In the genomic region with DNA sequence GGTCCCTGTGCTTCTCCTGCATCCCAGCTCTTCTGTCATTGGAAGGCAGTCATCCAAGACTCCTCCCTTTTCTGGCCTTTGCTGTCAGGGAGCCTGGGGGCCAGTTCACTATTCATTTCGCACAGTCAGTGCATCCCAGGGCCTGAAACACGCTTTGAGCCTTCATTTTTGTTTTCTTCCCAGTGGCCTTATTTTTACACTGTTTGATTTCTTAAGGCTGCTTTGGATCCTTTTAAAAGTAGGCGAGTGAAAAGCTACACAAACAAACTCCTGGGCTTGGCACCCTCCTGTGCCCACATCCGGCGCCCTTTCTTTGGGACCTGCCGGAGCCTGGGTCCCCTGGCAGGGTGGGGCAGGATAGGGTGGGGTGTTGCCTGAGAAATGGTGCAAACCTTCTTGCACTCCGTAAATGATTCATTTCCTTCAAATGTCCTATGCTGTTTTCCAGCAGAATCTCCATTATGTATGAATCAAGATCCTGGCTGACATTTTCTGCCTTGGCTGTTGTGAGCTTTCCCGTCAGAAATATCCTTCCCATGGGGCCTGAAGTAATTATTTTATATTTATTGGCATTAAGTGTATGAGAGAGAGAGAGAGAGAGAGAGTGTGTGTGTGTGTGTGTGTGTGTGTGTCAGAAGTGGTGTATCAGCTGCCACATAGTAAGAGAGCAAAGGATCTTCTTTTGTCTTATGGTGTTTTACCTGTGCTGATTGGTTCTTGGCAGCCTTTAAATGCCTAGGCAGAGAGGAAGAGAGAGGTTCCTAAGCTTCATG, we compare ENCODE assay signal across 8 cellular contexts. TPM values are rescaled to one million over a fixed set of nuclear protein-coding genes. Genes with fewer than 3 reads are reported as not detected.
DNase-seq lines count a peak whose midpoint lies in the region; ATAC-seq and TF ChIP-seq lines count a peak whose summit lies in the region.

No MANE protein-coding gene starts in this region.

- H3K27me3 Mint-ChIP-seq in activated CD4-positive, alpha-beta memory T cell treated with anti-CD3 and anti-CD28 coated beads, Interleukin-2, amount 10 ng/mL, durations not matched to agents 7 days and 5 days = no peaks in the 10 kb centered on the region
- H3K27me3 Mint-ChIP-seq in stimulated activated naive B cell treated with anti-CD40 and anti-IgM and Interleukin-4, amounts not matched to agents 10 μg/mL and 1 μg/mL and 100 μg/mL, for 72 hours = no peaks in the 10 kb centered on the region

- peaks cover 22% of the 10 kb centered on the region for H3K9me3 Mint-ChIP-seq in activated CD4-positive, alpha-beta memory T cell treated with anti-CD3 and anti-CD28 coated beads, Interleukin-2, amount 10 ng/mL, durations not matched to agents 7 days and 5 days
- peaks cover 11 to 17% of the 10 kb centered on the region in 2 donors for H3K9me3 Mint-ChIP-seq in stimulated activated naive B cell treated with anti-CD40 and anti-IgM and Interleukin-4, amounts not matched to agents 10 μg/mL and 1 μg/mL and 100 μg/mL, for 72 hours

- peaks cover 48% of the 10 kb centered on the region for H3K36me3 Mint-ChIP-seq in activated CD4-positive, alpha-beta memory T cell treated with anti-CD3 and anti-CD28 coated beads, Interleukin-2, amount 10 ng/mL, durations not matched to agents 7 days and 5 days (ENCODE audit: low read depth)
- H3K36me3 Mint-ChIP-seq in stimulated activated naive B cell treated with anti-CD40 and anti-IgM and Interleukin-4, amounts not matched to agents 10 μg/mL and 1 μg/mL and 100 μg/mL, for 72 hours = peaks cover 12 to 32% of the 10 kb centered on the region in 2 donors

- H3K4me1 Mint-ChIP-seq in activated CD4-positive, alpha-beta memory T cell treated with anti-CD3 and anti-CD28 coated beads, Interleukin-2, amount 10 ng/mL, durations not matched to agents 7 days and 5 days = peaks cover 76% of the 10 kb centered on the region
- peaks cover 38 to 62% of the 10 kb centered on the region in 2 donors for H3K4me1 Mint-ChIP-seq in stimulated activated naive B cell treated with anti-CD40 and anti-IgM and Interleukin-4, amounts not matched to agents 10 μg/mL and 1 μg/mL and 100 μg/mL, for 72 hours

- H3K27ac Mint-ChIP-seq in activated CD4-positive, alpha-beta memory T cell treated with anti-CD3 and anti-CD28 coated beads, Interleukin-2, amount 10 ng/mL, durations not matched to agents 7 days and 5 days = peak overlapping the region; percentile 89
- H3K27ac Mint-ChIP-seq in stimulated activated naive B cell treated with anti-CD40 and anti-IgM and Interleukin-4, amounts not matched to agents 10 μg/mL and 1 μg/mL and 100 μg/mL, for 72 hours = peak overlapping the region; percentile 31

- ATAC-seq in foreskin keratinocyte (peak; percentile 73), GM18868 (IDR thresholded peaks at IDR 0.05; ENCODE audit: unreplicated experiment) (no peak), GM18520 (IDR thresholded peaks at IDR 0.05; ENCODE audit: unreplicated experiment) (no peak), HG03571 (IDR thresholded peaks at IDR 0.05; ENCODE audit: unreplicated experiment) (no peak)
- ATAC-seq in stimulated activated naive B cell treated with anti-CD40 and anti-IgM and Interleukin-4, amounts not matched to agents 10 μg/mL and 1 μg/mL and 100 μg/mL, for 72 hours (replicated peaks) = no peak

- DNase-seq in HT-29 (ENCODE audit: low spot score) (peak; percentile 62), foreskin keratinocyte (peak; percentile 64 to 81), NAMALWA (ENCODE audit: low spot score) (no peak)
- peak; percentile 70 for DNase-seq in activated CD4-positive, alpha-beta memory T cell treated with anti-CD3 and anti-CD28 coated beads, Interleukin-2, amount 10 ng/mL, durations not matched to agents 7 days and 5 days
- no peak for DNase-seq in stimulated activated naive B cell treated with anti-CD40 and anti-IgM and Interleukin-4, amounts not matched to agents 10 μg/mL and 1 μg/mL and 100 μg/mL, for 72 hours

- peak overlapping the region; percentile 43 for H3K4me3 Mint-ChIP-seq in activated CD4-positive, alpha-beta memory T cell treated with anti-CD3 and anti-CD28 coated beads, Interleukin-2, amount 10 ng/mL, durations not matched to agents 7 days and 5 days
- H3K4me3 Mint-ChIP-seq in stimulated activated naive B cell treated with anti-CD40 and anti-IgM and Interleukin-4, amounts not matched to agents 10 μg/mL and 1 μg/mL and 100 μg/mL, for 72 hours = no peak overlapping the region

- CTCF ChIA-PET in activated CD4-positive, alpha-beta memory T cell treated with anti-CD3 and anti-CD28 coated beads, Interleukin-2, amount 10 ng/mL, durations not matched to agents 7 days and 5 days (lab: Charles Lee) = interaction anchor here (1.0 to 2.9 kb wide), 5 partner anchors 10 to 56 kb away, joined by 3 to 11 read pairs (median 3); no protein-coding TSS in a partner anchor

- H3K27ac ChIP-seq in foreskin keratinocyte = peak overlapping the region; percentile 91

- H3K27me3 ChIP-seq in foreskin keratinocyte = no peaks in the 10 kb centered on the region

- POLR2A ChIA-PET in activated CD4-positive, alpha-beta memory T cell treated with anti-CD3 and anti-CD28 coated beads, Interleukin-2, amount 10 ng/mL, durations not matched to agents 7 days and 5 days (lab: Charles Lee) = interaction anchor here (0.6 to 3.1 kb wide), 6 partner anchors 10 to 45 kb away, joined by 3 to 14 read pairs (median 6); a partner anchor contains a TSS

- no peak for TF ChIP-seq CTCF in foreskin keratinocyte (conservative IDR thresholded peaks at IDR 0.05)

- H3K4me1 ChIP-seq in foreskin keratinocyte = peaks cover 18% of the 10 kb centered on the region

RNA-seq across cellular contexts. Expression of a gene that starts 45.6 kb away (rescaled TPM):
- 60.3 and 69.1 TPM in 2 replicates for total RNA-seq in HT-29 (2014; rRNA removed; shearing (Covaris generic))
- total RNA-seq in activated CD4-positive, alpha-beta memory T cell treated with anti-CD3 and anti-CD28 coated beads, Interleukin-2, amount 10 ng/mL, durations not matched to agents 7 days and 5 days = 10 to 100 TPM; 60.7 to 63.2 TPM
- total RNA-seq in foreskin keratinocyte = 55.6 and 58.1 TPM in 2 replicates
- 32.6 and 37.5 TPM in 2 replicates for polyA plus RNA-seq in foreskin keratinocyte

Comparison
In these comparisons a context has a peak if more than half of its experiments do, and no peak if none do; other contexts are left out.
1. DNase-seq: peak in HT-29 (single experiment), activated CD4-positive, alpha-beta memory T cell treated with anti-CD3 and anti-CD28 coated beads, Interleukin-2, amount 10 ng/mL, durations not matched to agents 7 days and 5 days (single experiment) and foreskin keratinocyte (2 of 2); none in stimulated activated naive B cell treated with anti-CD40 and anti-IgM and Interleukin-4, amounts not matched to agents 10 μg/mL and 1 μg/mL and 100 μg/mL, for 72 hours (single experiment) and NAMALWA (single experiment).